17 cellular contexts compared by ENCODE assay signal in genomic region chrX:29231800-29232199, GRCh38.
A peak's percentile ranks its signal among the peaks of the same experiment; 100 is the strongest.
DNase-seq lines count a peak whose midpoint lies in the region; ATAC-seq and TF ChIP-seq lines count a peak whose summit lies in the region.
"Had no signal": no experiment of that assay in that cellular context is flagged by ENCODE, and none has a peak within 500 bp of the region (broad histone marks: within the 10 kb centered on the region; RNA-seq: fewer than 3 reads in every experiment).

No MANE protein-coding gene starts in this region.

- H3K27ac ChIP-seq in left ventricle myocardium inferior (replicated peaks) (no peak overlapping the region), right atrium auricular region (no peak overlapping the region), upper lobe of right lung (no peak overlapping the region)
- H3K27ac ChIP-seq: BLaER1 treated with 17β-estradiol and CSF1 and Interleukin-3, amounts not matched to agents 10 nM and 100 nM; prostate gland; thoracic aorta had no signal

- no peak for DNase-seq in left ventricle myocardium inferior
- DNase-seq in right atrium auricular region (ENCODE audit: low spot score): no peak
- DNase-seq in SK-MEL-5 (ENCODE audit: low read depth, low spot score): peak; percentile 9
- DNase-seq in fibroblast of peridontal ligament (ENCODE audit: extremely low read depth): peak; percentile 24
- no peak for DNase-seq in upper lobe of right lung
- no peak for DNase-seq in T-helper 2 cell
- no peak for DNase-seq in iPS-NIHi7 (ENCODE audit: extremely low spot score)
- DNase-seq: activated B cell treated with CpG ODN at 0.5 μM for 24 hours; activated T-cell treated with anti-CD3 and anti-CD28 coated beads, Interleukin-2, amount 50 U/mL, for 48 hours; caudate nucleus; GOT3; head of caudate nucleus; NCI-H2081 had no signal

- no peak for ATAC-seq in upper lobe of right lung
- ATAC-seq in GM18858 (IDR thresholded peaks at IDR 0.05; ENCODE audit: unreplicated experiment): no peak

- H3K36me3 ChIP-seq in left ventricle myocardium inferior (no peaks in the 10 kb centered on the region), right atrium auricular region (no peaks in the 10 kb centered on the region), upper lobe of right lung (no peaks in the 10 kb centered on the region)
- H3K36me3 ChIP-seq: BLaER1 treated with 17β-estradiol and CSF1 and Interleukin-3, amounts not matched to agents 10 nM and 100 nM; prostate gland; thoracic aorta had no signal

- H3K4me3 ChIP-seq in left ventricle myocardium inferior (no peak overlapping the region), right atrium auricular region (no peak overlapping the region), upper lobe of right lung (no peak overlapping the region)
- H3K4me3 ChIP-seq: BLaER1 treated with 17β-estradiol and CSF1 and Interleukin-3, amounts not matched to agents 10 nM and 100 nM; prostate gland; thoracic aorta had no signal

- TF ChIP-seq CTCF in left ventricle myocardium inferior (IDR thresholded peaks at IDR 0.05; ENCODE audit: borderline replicate concordance) (peak; percentile 43), right atrium auricular region (IDR thresholded peaks at IDR 0.05) (peak in 1 of 2 donors; percentile 46), upper lobe of right lung (IDR thresholded peaks at IDR 0.05) (peak; percentile 5)

- in situ Hi-C loops in SK-MEL-5 (cut with HindIII; ENCODE audit: low pct_unique_long_range_greater_than_20kb, low sequenced_read_pairs): no loop called here

- no peaks in the 10 kb centered on the region for H3K9me3 ChIP-seq in left ventricle myocardium inferior (replicated peaks)
- H3K9me3 ChIP-seq in right atrium auricular region: no peaks in the 10 kb centered on the region
- no peaks in the 10 kb centered on the region for H3K9me3 ChIP-seq in upper lobe of right lung
- H3K9me3 ChIP-seq: BLaER1 treated with 17β-estradiol and CSF1 and Interleukin-3, amounts not matched to agents 10 nM and 100 nM; prostate gland; thoracic aorta had no signal

- intact Hi-C loops in left ventricle myocardium inferior (cut with micrococcal nuclease): no loop called here
- intact Hi-C loops in upper lobe of right lung (cut with DNase I): no loop called here

- no peaks in the 10 kb centered on the region for H3K4me1 ChIP-seq in left ventricle myocardium inferior
- no peaks in the 10 kb centered on the region for H3K4me1 ChIP-seq in right atrium auricular region
- no peaks in the 10 kb centered on the region for H3K4me1 ChIP-seq in upper lobe of right lung
- H3K4me1 ChIP-seq: BLaER1 treated with 17β-estradiol and CSF1 and Interleukin-3, amounts not matched to agents 10 nM and 100 nM; prostate gland had no signal

- H3K27me3 ChIP-seq in left ventricle myocardium inferior (ENCODE audit: low read depth) (no peaks in the 10 kb centered on the region), right atrium auricular region (no peaks in the 10 kb centered on the region), upper lobe of right lung (no peaks in the 10 kb centered on the region)
- H3K27me3 ChIP-seq: BLaER1 treated with 17β-estradiol and CSF1 and Interleukin-3, amounts not matched to agents 10 nM and 100 nM had no signal

Comparison
In these comparisons a context has a peak if more than half of its experiments do, and no peak if none do; other contexts are left out.
1. DNase-seq: peak in SK-MEL-5 (single experiment) and fibroblast of peridontal ligament (single experiment); none in left ventricle myocardium inferior (single experiment), right atrium auricular region (single experiment), upper lobe of right lung (single experiment), T-helper 2 cell (0 of 5) and iPS-NIHi7 (single experiment).